Comparison of ENCODE assay signal across 12 cellular contexts in the genomic region with DNA sequence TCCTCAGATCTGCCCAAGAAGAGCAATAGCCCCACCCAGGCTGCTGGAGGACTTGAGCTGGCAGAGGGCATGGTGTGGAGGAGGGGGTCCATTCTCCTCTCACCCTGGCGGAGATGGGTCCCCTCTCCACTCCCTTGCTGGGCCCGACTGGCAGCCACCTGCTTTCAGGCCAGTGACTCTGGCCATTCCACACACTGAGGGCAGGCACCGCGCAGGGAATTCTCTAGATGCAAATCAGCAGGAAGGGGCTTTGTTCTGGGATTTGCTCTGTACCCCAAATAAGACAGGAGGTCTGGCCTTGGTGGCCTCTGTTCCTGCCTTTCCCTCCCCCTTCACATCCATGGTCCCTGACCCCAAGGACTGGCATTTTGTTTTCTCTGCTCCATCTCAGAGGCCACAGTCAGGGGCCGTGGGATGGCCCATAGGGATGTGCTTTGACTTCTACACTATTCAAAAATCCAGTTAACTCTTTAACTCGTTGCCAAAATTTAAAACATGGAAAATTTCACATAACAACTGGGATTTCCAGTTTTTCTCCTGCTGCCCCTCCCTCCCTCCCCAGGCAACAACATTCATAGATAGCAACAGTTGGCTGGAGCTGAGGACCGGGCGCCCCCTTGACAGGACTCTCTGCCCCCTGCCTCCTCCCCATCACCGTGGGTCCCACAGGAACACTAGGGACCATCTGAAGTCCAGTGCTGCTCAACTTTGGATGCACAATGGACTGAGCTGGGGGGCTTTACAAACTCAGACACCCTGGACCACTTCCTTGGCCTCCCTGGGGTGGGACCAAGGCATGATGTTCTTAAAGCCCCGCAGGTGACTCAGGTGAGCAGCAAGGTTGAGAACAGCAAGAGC. TPM values are rescaled to one million over a fixed set of nuclear protein-coding genes. Genes with fewer than 3 reads are reported as not detected.
DNase-seq lines count a peak whose midpoint lies in the region; ATAC-seq and TF ChIP-seq lines count a peak whose summit lies in the region.
"Had no signal": no experiment of that assay in that cellular context is flagged by ENCODE, and none has a peak within 500 bp of the region (broad histone marks: within the 10 kb centered on the region; RNA-seq: fewer than 3 reads in every experiment).

No MANE protein-coding gene starts in this region.

- H3K4me3 Mint-ChIP-seq in activated CD8-positive, alpha-beta T cell treated with anti-CD3 and anti-CD28 coated beads for 36 hours: no peak overlapping the region
- no peak overlapping the region for H3K4me3 Mint-ChIP-seq in activated T-helper 2 cell treated with anti-CD3 and anti-CD28 coated beads, Interferon-gamma antibody, Interleukin-2, Interleukin-4, amounts not matched to agents 10 μg/mL and 5 μg/mL and 100 μg/mL, durations not matched to agents 14 hours and 24 hours and 36 hours (ENCODE audit: low read depth)
- H3K4me3 Mint-ChIP-seq: T-helper 2 cell treated with Interferon-gamma antibody and Interleukin-4, amounts not matched to agents 5 μg/mL and 100 μg/mL, for 36 hours had no signal

- H3K27me3 Mint-ChIP-seq in activated CD8-positive, alpha-beta T cell treated with anti-CD3 and anti-CD28 coated beads for 36 hours: no peaks in the 10 kb centered on the region
- no peaks in the 10 kb centered on the region for H3K27me3 Mint-ChIP-seq in activated T-helper 2 cell treated with anti-CD3 and anti-CD28 coated beads, Interferon-gamma antibody, Interleukin-2, Interleukin-4, amounts not matched to agents 10 μg/mL and 5 μg/mL and 100 μg/mL, durations not matched to agents 14 hours and 24 hours and 36 hours (ENCODE audit: low read depth)

- no peak for TF ChIP-seq CTCF in lower lobe of right lung (IDR thresholded peaks at IDR 0.05)
- TF ChIP-seq CTCF in activated CD8-positive, alpha-beta T cell treated with anti-CD3 and anti-CD28 coated beads for 36 hours (IDR thresholded peaks at IDR 0.05): no peak

- no peaks in the 10 kb centered on the region for H3K9me3 Mint-ChIP-seq in activated CD8-positive, alpha-beta T cell treated with anti-CD3 and anti-CD28 coated beads for 36 hours
- no peaks in the 10 kb centered on the region for H3K9me3 Mint-ChIP-seq in activated T-helper 2 cell treated with anti-CD3 and anti-CD28 coated beads, Interferon-gamma antibody, Interleukin-2, Interleukin-4, amounts not matched to agents 10 μg/mL and 5 μg/mL and 100 μg/mL, durations not matched to agents 14 hours and 24 hours and 36 hours
- H3K9me3 Mint-ChIP-seq: T-helper 2 cell treated with Interferon-gamma antibody and Interleukin-4, amounts not matched to agents 5 μg/mL and 100 μg/mL, for 36 hours had no signal

- no peaks in the 10 kb centered on the region for H3K9me3 ChIP-seq in lower lobe of right lung

- DNase-seq in HEK293T (ENCODE audit: extremely low spot score) (peak; percentile 6), caudate nucleus (lab: John Stamatoyannopoulos, UW) (no peak), lower lobe of right lung (peak; percentile 29), substantia nigra (lab: John Stamatoyannopoulos, UW) (no peak), T1000 (lab: John Stamatoyannopoulos, UW) (no peak)
- DNase-seq in activated CD8-positive, alpha-beta T cell treated with anti-CD3 and anti-CD28 coated beads for 36 hours: no peak
- no peak for DNase-seq in activated T-helper 2 cell treated with anti-CD3 and anti-CD28 coated beads, Interferon-gamma antibody, Interleukin-2, Interleukin-4, amounts not matched to agents 10 μg/mL and 5 μg/mL and 100 μg/mL, durations not matched to agents 14 hours and 24 hours and 36 hours (ENCODE audit: low spot score)
- DNase-seq: activated T-cell treated with anti-CD3 and anti-CD28 coated beads for 4 hours had no signal

- no peaks in the 10 kb centered on the region for H3K27me3 ChIP-seq in lower lobe of right lung (ENCODE audit: low read depth)

- peak in 1 of 2 donors; percentile 8 for ATAC-seq in lower lobe of right lung
- ATAC-seq in HG03175 (IDR thresholded peaks at IDR 0.05; ENCODE audit: unreplicated experiment): no peak
- no peak for ATAC-seq in activated CD8-positive, alpha-beta T cell treated with anti-CD3 and anti-CD28 coated beads for 36 hours
- ATAC-seq: GM12878 had no signal

- H3K4me1 ChIP-seq in lower lobe of right lung: peaks cover 29% of the 10 kb centered on the region
- H3K4me1 ChIP-seq: foreskin keratinocyte had no signal

- CTCF ChIA-PET in HEK293T (lab: Yijun Ruan, JAX): interaction anchor here (0.7 to 1.3 kb wide), 2 partner anchors 86 to 87 kb away, joined by 3 to 6 read pairs; no protein-coding TSS in a partner anchor
- CTCF ChIA-PET in activated CD8-positive, alpha-beta T cell treated with anti-CD3 and anti-CD28 coated beads for 36 hours (lab: Charles Lee): interaction anchor here (1.4 to 1.8 kb wide), 2 partner anchors 10 to 87 kb away, joined by 4 to 5 read pairs; no protein-coding TSS in a partner anchor

- intact Hi-C loops in lower lobe of right lung (cut with DNase I): no loop called here
- intact Hi-C loops in activated CD8-positive, alpha-beta T cell treated with anti-CD3 and anti-CD28 coated beads for 36 hours (cut with micrococcal nuclease): loop anchor here (5.0 kb wide), 1 partner anchor 106 kb away; no protein-coding TSS in a partner anchor
- intact Hi-C loops in activated T-helper 2 cell treated with anti-CD3 and anti-CD28 coated beads, Interferon-gamma antibody, Interleukin-2, Interleukin-4, amounts not matched to agents 10 μg/mL and 5 μg/mL and 100 μg/mL, durations not matched to agents 14 hours and 24 hours and 36 hours (cut with micrococcal nuclease): no loop called here

- POLR2A ChIA-PET in HEK293T (lab: Yijun Ruan, JAX): no interaction called here
- POLR2A ChIA-PET in activated CD8-positive, alpha-beta T cell treated with anti-CD3 and anti-CD28 coated beads for 36 hours (lab: Charles Lee): no interaction called here

- peaks cover 11% of the 10 kb centered on the region for H3K36me3 ChIP-seq in lower lobe of right lung

- H3K4me1 Mint-ChIP-seq in activated CD8-positive, alpha-beta T cell treated with anti-CD3 and anti-CD28 coated beads for 36 hours (ENCODE audit: low read depth): no peaks in the 10 kb centered on the region
- H3K4me1 Mint-ChIP-seq in activated T-helper 2 cell treated with anti-CD3 and anti-CD28 coated beads, Interferon-gamma antibody, Interleukin-2, Interleukin-4, amounts not matched to agents 10 μg/mL and 5 μg/mL and 100 μg/mL, durations not matched to agents 14 hours and 24 hours and 36 hours (ENCODE audit: low read depth): no peaks in the 10 kb centered on the region

- no peak overlapping the region for H3K27ac Mint-ChIP-seq in activated CD8-positive, alpha-beta T cell treated with anti-CD3 and anti-CD28 coated beads for 36 hours
- no peak overlapping the region for H3K27ac Mint-ChIP-seq in activated T-helper 2 cell treated with anti-CD3 and anti-CD28 coated beads, Interferon-gamma antibody, Interleukin-2, Interleukin-4, amounts not matched to agents 10 μg/mL and 5 μg/mL and 100 μg/mL, durations not matched to agents 14 hours and 24 hours and 36 hours
- H3K27ac Mint-ChIP-seq: T-helper 2 cell treated with Interferon-gamma antibody and Interleukin-4, amounts not matched to agents 5 μg/mL and 100 μg/mL, for 36 hours had no signal

- H3K27ac ChIP-seq in caudate nucleus (ENCODE audit: low read depth, low read length) (peak overlapping the region; percentile 14), lower lobe of right lung (peak overlapping the region; percentile 67), substantia nigra (ENCODE audit: low read depth, low read length, poor library complexity, severe bottlenecking) (peak overlapping the region; percentile 63)
- H3K27ac ChIP-seq: foreskin keratinocyte had no signal

- H3K4me3 ChIP-seq in lower lobe of right lung: no peak overlapping the region
- H3K4me3 ChIP-seq: GM12878 had no signal

- no peaks in the 10 kb centered on the region for H3K36me3 Mint-ChIP-seq in activated CD8-positive, alpha-beta T cell treated with anti-CD3 and anti-CD28 coated beads for 36 hours (ENCODE audit: low read depth)
- no peaks in the 10 kb centered on the region for H3K36me3 Mint-ChIP-seq in activated T-helper 2 cell treated with anti-CD3 and anti-CD28 coated beads, Interferon-gamma antibody, Interleukin-2, Interleukin-4, amounts not matched to agents 10 μg/mL and 5 μg/mL and 100 μg/mL, durations not matched to agents 14 hours and 24 hours and 36 hours (ENCODE audit: low read depth)

TF ChIP-seq in HEK293T, 16 proteins besides CTCF, POLR2A, EP300 and RAD21:
- TF ChIP-seq TARDBP (IDR thresholded peaks at IDR 0.05) (no peak), CTBP1 (IDR thresholded peaks at IDR 0.05; ENCODE audit: borderline replicate concordance) (no peak), SP1 (IDR thresholded peaks at IDR 0.05) (no peak), L3MBTL2 (conservative IDR thresholded peaks at IDR 0.05) (no peak), ELF4 (IDR thresholded peaks at IDR 0.05) (no peak), LEF1 (IDR thresholded peaks at IDR 0.05; ENCODE audit: borderline replicate concordance) (no peak), FOXM1 (IDR thresholded peaks at IDR 0.05; ENCODE audit: borderline replicate concordance) (no peak), ZNF384 (IDR thresholded peaks at IDR 0.05) (no peak), SUZ12 (IDR thresholded peaks at IDR 0.05) (no peak), NFRKB (IDR thresholded peaks at IDR 0.05) (no peak), FOXA1 (IDR thresholded peaks at IDR 0.05) (no peak), FOXK2 (IDR thresholded peaks at IDR 0.05) (no peak), HDGF (IDR thresholded peaks at IDR 0.05; ENCODE audit: borderline replicate concordance) (no peak), ARNT (IDR thresholded peaks at IDR 0.05) (no peak), BHLHE40 (IDR thresholded peaks at IDR 0.05; ENCODE audit: borderline replicate concordance) (no peak)
- TF ChIP-seq, protein P1, sequence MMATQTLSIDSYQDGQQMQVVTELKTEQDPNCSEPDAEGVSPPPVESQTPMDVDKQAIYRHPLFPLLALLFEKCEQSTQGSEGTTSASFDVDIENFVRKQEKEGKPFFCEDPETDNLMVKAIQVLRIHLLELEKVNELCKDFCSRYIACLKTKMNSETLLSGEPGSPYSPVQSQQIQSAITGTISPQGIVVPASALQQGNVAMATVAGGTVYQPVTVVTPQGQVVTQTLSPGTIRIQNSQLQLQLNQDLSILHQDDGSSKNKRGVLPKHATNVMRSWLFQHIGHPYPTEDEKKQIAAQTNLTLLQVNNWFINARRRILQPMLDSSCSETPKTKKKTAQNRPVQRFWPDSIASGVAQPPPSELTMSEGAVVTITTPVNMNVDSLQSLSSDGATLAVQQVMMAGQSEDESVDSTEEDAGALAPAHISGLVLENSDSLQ (IDR thresholded peaks at IDR 0.05): no peak
TF ChIP-seq in HEK293T: peak in this region for 0.

RNA-seq across cellular contexts. Expression of a gene that starts 33.9 kb away (rescaled TPM):
- total RNA-seq in lower lobe of right lung: 28.5 TPM
- total RNA-seq in activated CD8-positive, alpha-beta T cell treated with anti-CD3 and anti-CD28 coated beads for 36 hours: 10 to 100 TPM; 81.5 to 88.6 TPM
- total RNA-seq in activated T-helper 2 cell treated with anti-CD3 and anti-CD28 coated beads, Interferon-gamma antibody, Interleukin-2, Interleukin-4, amounts not matched to agents 10 μg/mL and 5 μg/mL and 100 μg/mL, durations not matched to agents 14 hours and 24 hours and 36 hours: 119 and 120 TPM in 2 replicates

Comparison
In these comparisons a context has a peak if more than half of its experiments do, and no peak if none do; other contexts are left out.
1. DNase-seq: peak in HEK293T (single experiment) and lower lobe of right lung (single experiment); none in caudate nucleus (0 of 61), substantia nigra (0 of 49), T1000 (single experiment), activated CD8-positive, alpha-beta T cell treated with anti-CD3 and anti-CD28 coated beads for 36 hours (single experiment) and activated T-helper 2 cell treated with anti-CD3 and anti-CD28 coated beads, Interferon-gamma antibody, Interleukin-2, Interleukin-4, amounts not matched to agents 10 μg/mL and 5 μg/mL and 100 μg/mL, durations not matched to agents 14 hours and 24 hours and 36 hours (single experiment).
2. H3K27ac ChIP-seq: peak in every context shown above with its lines; median percentile 67 in lower lobe of right lung; 63 in substantia nigra; 14 in caudate nucleus.